In genomic region chr12:49328816-49329215, GRCh38 we compare ENCODE assay signal across 20 cellular contexts. TPM values are rescaled to one million over a fixed set of nuclear protein-coding genes. Genes with fewer than 3 reads are reported as not detected.
DNase-seq lines count a peak whose midpoint lies in the region; ATAC-seq and TF ChIP-seq lines count a peak whose summit lies in the region.
"Had no signal": no experiment of that assay in that cellular context is flagged by ENCODE, and none has a peak within 500 bp of the region (broad histone marks: within the 10 kb centered on the region; RNA-seq: fewer than 3 reads in every experiment).

No MANE protein-coding gene starts in this region.

- H4K91ac ChIP-seq in IMR-90 (ENCODE audit: insufficient read depth, low read depth, low read length), result no peak overlapping the region

- no peak for TF ChIP-seq CTCF in IMR-90 (conservative IDR thresholded peaks at IDR 0.05; ENCODE audit: low read depth, low read length)
- no peak for TF ChIP-seq CTCF in suprapubic skin (IDR thresholded peaks at IDR 0.05)

- in situ Hi-C loops in IMR-90 (cut with MboI; ENCODE audit: low sequenced_read_pairs), result no loop called here

- no peaks in the 10 kb centered on the region for H3K9me3 ChIP-seq in IMR-90 (ENCODE audit: control insufficient read depth, insufficient read depth, low read length)
- no peaks in the 10 kb centered on the region for H3K9me3 ChIP-seq in suprapubic skin
- H3K9me3 ChIP-seq: BE2C, HAP-1 had no signal

- H4K5ac ChIP-seq in IMR-90 (ENCODE audit: low read depth, low read length), result no peak overlapping the region

- no peak overlapping the region for H2BK20ac ChIP-seq in IMR-90 (ENCODE audit: low read depth, low read length)

- H3K27me3 ChIP-seq in IMR-90 (ENCODE audit: control insufficient read depth, insufficient read depth, low read length) (peaks cover 2% of the 10 kb centered on the region; the same call in 1 of the 2 replicates), suprapubic skin (peaks cover 7% of the 10 kb centered on the region)
- H3K27me3 ChIP-seq: BE2C had no signal

- no peak overlapping the region for H3K56ac ChIP-seq in IMR-90 (ENCODE audit: extremely low read depth, insufficient read depth, low read length)

- H3K9me1 ChIP-seq in IMR-90 (ENCODE audit: insufficient read depth, low read length), result no peaks in the 10 kb centered on the region

- no peak overlapping the region for H2AK5ac ChIP-seq in IMR-90 (ENCODE audit: low read depth, low read length)

- no peak overlapping the region for H3K9ac ChIP-seq in IMR-90 (ENCODE audit: low read depth, low read length)
- H3K9ac ChIP-seq: GM23248 had no signal

- no peak overlapping the region for H3K23ac ChIP-seq in IMR-90 (ENCODE audit: low read depth, low read length)

- CTCF ChIA-PET in IMR-90 (lab: Yijun Ruan, JAX), result no interaction called here

- no peak overlapping the region for H2BK15ac ChIP-seq in IMR-90 (ENCODE audit: low read depth, low read length)

- no peak overlapping the region for H2AFZ ChIP-seq in IMR-90 (replicated peaks; ENCODE audit: low read length, poor library complexity)
- H2AFZ ChIP-seq: GM23248 had no signal

- H2BK5ac ChIP-seq in IMR-90 (ENCODE audit: low read depth, low read length, poor library complexity, severe bottlenecking), result no peak overlapping the region

- H3K4me1 ChIP-seq in IMR-90 (ENCODE audit: control insufficient read depth, insufficient read depth, low read length) (peaks cover 2% of the 10 kb centered on the region; the same call in 1 of the 2 replicates), suprapubic skin (peaks cover 29% of the 10 kb centered on the region)

- no peak overlapping the region for H3K27ac ChIP-seq in IMR-90 (ENCODE audit: insufficient read depth, low read length)
- H3K27ac ChIP-seq in suprapubic skin, result no peak overlapping the region
- H3K27ac ChIP-seq: GM23248, HL-60 had no signal

- no peak overlapping the region for H2BK120ac ChIP-seq in IMR-90 (ENCODE audit: low read depth, low read length)

- ATAC-seq in IMR-90 (ENCODE audit: low read depth) (no peak), HG03354 (IDR thresholded peaks at IDR 0.05; ENCODE audit: poor library complexity, severe bottlenecking, unreplicated experiment) (no peak)
- ATAC-seq: GM12878, K562 had no signal

- peaks cover 4 to 27% of the 10 kb centered on the region in 2 experiments; a peak in 3 of 4 replicates for H3K79me1 ChIP-seq in IMR-90 (ENCODE audit: low read depth in 1 of 2, low read length in 2 of 2)

- TF ChIP-seq RAD21 in IMR-90 (IDR thresholded peaks at IDR 0.05; ENCODE audit: low read length), result no peak

- H2AK9ac ChIP-seq in IMR-90 (replicated peaks; ENCODE audit: low read depth, low read length, poor library complexity), result peak overlapping the region; percentile 55

- POLR2A ChIA-PET in IMR-90 (lab: Charles Lee; ENCODE audit: unreplicated experiment), result no interaction called here

- TF ChIP-seq EP300 in suprapubic skin (IDR thresholded peaks at IDR 0.05), result no peak

- intact Hi-C loops in IMR-90 (cut with micrococcal nuclease) (no loop called here), posterior vena cava (cut with DNase I) (no loop called here)

- DNase-seq in IMR-90 (no peak), posterior vena cava (ENCODE audit: low spot score) (peak; percentile 32), suprapubic skin (ENCODE audit: low spot score in 2 of 2) (peak; percentile 47 to 55), NCI-H774 (lab: John Stamatoyannopoulos, UW) (no peak), COLO668 (lab: John Stamatoyannopoulos, UW; ENCODE audit: unreplicated experiment) (no peak)
- DNase-seq: ACHN; BE2C; C1 segment of cervical spinal cord; Calu3; CD4-positive, alpha-beta T cell; DMS 273 treated with DMSO at 0.1 percent for 48 hours; DMS53; DND-41; EL; GM23248 had no signal

- TF ChIP-seq POLR2A in IMR-90 (IDR thresholded peaks at IDR 0.05; ENCODE audit: low read depth, low read length), result no peak
- no peak for TF ChIP-seq POLR2A in suprapubic skin (IDR thresholded peaks at IDR 0.05)

- no TSS peak for BruUV-seq in IMR-90 (replicated peaks; lab: Mats Ljungman, UMichigan)

- no peak overlapping the region for H3K14ac ChIP-seq in IMR-90 (replicated peaks; ENCODE audit: low read depth, low read length)

- H4K20me1 ChIP-seq in IMR-90 (ENCODE audit: insufficient read depth, low read length), result no peaks in the 10 kb centered on the region

- H3K36me3 ChIP-seq in IMR-90 (ENCODE audit: control insufficient read depth, insufficient read depth, low read length) (peaks cover 6% of the 10 kb centered on the region), suprapubic skin (no peaks in the 10 kb centered on the region)

- no peak overlapping the region for H3K4me2 ChIP-seq in IMR-90 (ENCODE audit: low read depth, low read length)

- 96% methylated on average over 4 of the region's 12 CpGs; no CpG with 5 or more reads in 1 of the 2 experiments for WGBS in IMR-90 (ENCODE audit: extremely low coverage in 2 of 2, insufficient read length in 1 of 2), 2 experiments
- 97% methylated on average over 12 of the region's 12 CpGs for WGBS in suprapubic skin

- H3K4ac ChIP-seq in IMR-90 (ENCODE audit: low read depth, low read length), result no peak overlapping the region

- no peak overlapping the region for H3K4me3 ChIP-seq in IMR-90 (ENCODE audit: insufficient read depth, low read depth, low read length)
- no peak overlapping the region for H3K4me3 ChIP-seq in suprapubic skin
- H3K4me3 ChIP-seq: GM12878, GM23248, HAP-1, K562 had no signal

- dilution Hi-C loops in IMR-90 (cut with HindIII; ENCODE audit: low sequenced_read_pairs, unreplicated experiment), result no loop called here

- no peak overlapping the region for H4K8ac ChIP-seq in IMR-90 (ENCODE audit: low read depth in 2 of 2, low read length in 2 of 2)

- H3K18ac ChIP-seq in IMR-90 (ENCODE audit: low read depth, low read length), result no peak overlapping the region

TF ChIP-seq in IMR-90, 13 proteins besides CTCF, POLR2A, EP300 and RAD21:
- TF ChIP-seq MAFK (IDR thresholded peaks at IDR 0.05; ENCODE audit: low read depth, low read length) (no peak), SMC3 (IDR thresholded peaks at IDR 0.05; ENCODE audit: low read depth, low read length) (no peak), USF2 (IDR thresholded peaks at IDR 0.05; ENCODE audit: low read depth, low read length) (no peak), CHD1 (IDR thresholded peaks at IDR 0.05; ENCODE audit: low read depth, low read length) (no peak), NFE2L2 (IDR thresholded peaks at IDR 0.05; ENCODE audit: low read depth, low read length) (no peak), FOS (IDR thresholded peaks at IDR 0.05; ENCODE audit: low read depth, low read length) (no peak)

RNA-seq across cellular contexts. Expression of gene TROAP, which starts 5.8 kb away (rescaled TPM):
- total RNA-seq in IMR-90 (2012; rRNA removed) (15.6 and 21.5 TPM in 2 replicates), posterior vena cava (under 1 TPM; 0.10 to 0.60 TPM), suprapubic skin (10 to 100 TPM in 1 of 4 donors, 1 to 10 TPM in 3; 4.0 to 14.6 (median 5.9) TPM)
- polyA plus RNA-seq in IMR-90 (2012; rRNA removed), result 29.3 and 46.0 TPM in 2 replicates
- polyA plus RNA-seq in IMR-90 (2012; cell fraction: cytosol; rRNA removed), result 13.7 and 15.7 TPM in 2 replicates
- polyA plus RNA-seq in IMR-90 (2012; cell fraction: nucleus; rRNA removed; ENCODE audit: low replicate concordance), result 36.7 and 80.0 TPM in 2 replicates

RNA-seq across cellular contexts. Expression of gene C1QL4, which starts 8.2 kb away (rescaled TPM):
- 0.18 and 0.28 TPM in 2 replicates for total RNA-seq in IMR-90 (2012; rRNA removed)
- polyA plus RNA-seq in IMR-90 (2012; rRNA removed), result 0.46 and 0.60 TPM in 2 replicates
- 0.55 and 0.96 TPM in 2 replicates for polyA plus RNA-seq in IMR-90 (2012; cell fraction: cytosol; rRNA removed)
- 0.84 and 1.3 TPM in 2 replicates for polyA plus RNA-seq in IMR-90 (2012; cell fraction: nucleus; rRNA removed; ENCODE audit: low replicate concordance)
- total RNA-seq in posterior vena cava, result not detected
- total RNA-seq in suprapubic skin, result 1 to 10 TPM in 2 of 4 donors, under 1 TPM in 1, not detected in 1; 0.73 to 1.2 (median 1.1) TPM
- total RNA-seq: Calu3; CD4-positive, alpha-beta T cell; GM12878; GM23248 had no signal
- polyA plus RNA-seq: GM23248 had no signal

RNA-seq across cellular contexts. Expression of gene DNAJC22, which starts 17.9 kb away (rescaled TPM):
- total RNA-seq in IMR-90 (2012; rRNA removed) (6.7 and 8.1 TPM in 2 replicates), posterior vena cava (under 1 TPM in 1 of 2 donors, not detected in 1; 0.05 TPM), suprapubic skin (1 to 10 TPM in 2 of 4 donors, under 1 TPM in 2; 0.62 to 2.2 (median 1.1) TPM)
- polyA plus RNA-seq in IMR-90 (2012; rRNA removed), result 8.1 and 8.2 TPM in 2 replicates
- 4.2 and 6.7 TPM in 2 replicates for polyA plus RNA-seq in IMR-90 (2012; cell fraction: cytosol; rRNA removed)
- 10.5 and 11.0 TPM in 2 replicates for polyA plus RNA-seq in IMR-90 (2012; cell fraction: nucleus; rRNA removed; ENCODE audit: low replicate concordance)
- total RNA-seq: CD4-positive, alpha-beta T cell had no signal

RNA-seq across cellular contexts. Expression of gene PRPH, which starts 33.9 kb away (rescaled TPM):
- total RNA-seq in IMR-90 (2012; rRNA removed), result not detected in 2 replicates
- not detected in 2 replicates for polyA plus RNA-seq in IMR-90 (2012; rRNA removed)
- polyA plus RNA-seq in IMR-90 (2012; cell fraction: cytosol; rRNA removed), result 0.02 TPM in 1 of 2 replicates, not detected in the other
- polyA plus RNA-seq in IMR-90 (2012; cell fraction: nucleus; rRNA removed; ENCODE audit: low replicate concordance), result 0.29 and 0.49 TPM in 2 replicates
- under 1 TPM; 0.32 to 0.67 TPM for total RNA-seq in posterior vena cava
- 1 to 10 TPM in 2 of 4 donors, not detected in 2; 1.1 to 1.5 TPM for total RNA-seq in suprapubic skin
- total RNA-seq: Calu3, GM23248 had no signal
- polyA plus RNA-seq: GM23248 had no signal

RNA-seq across cellular contexts. Expression of gene SPATS2, which starts 38.4 kb away (rescaled TPM):
- total RNA-seq in IMR-90 (2012; rRNA removed) (44.7 and 63.3 TPM in 2 replicates), posterior vena cava (10 to 100 TPM; 12.1 to 14.8 TPM), suprapubic skin (10 to 100 TPM; 22.7 to 42.6 (median 27.2) TPM)
- 45.0 and 50.6 TPM in 2 replicates for polyA plus RNA-seq in IMR-90 (2012; rRNA removed)
- 16.7 and 46.0 TPM in 2 replicates for polyA plus RNA-seq in IMR-90 (2012; cell fraction: cytosol; rRNA removed)
- 23.4 and 62.3 TPM in 2 replicates for polyA plus RNA-seq in IMR-90 (2012; cell fraction: nucleus; rRNA removed; ENCODE audit: low replicate concordance)

Comparison
In these comparisons a context has a peak if more than half of its experiments do, and no peak if none do; other contexts are left out.
1. DNase-seq: peak in posterior vena cava (single experiment) and suprapubic skin (2 of 2); none in IMR-90 (single experiment), NCI-H774 (single experiment) and COLO668 (single experiment).